In the genomic region with DNA sequence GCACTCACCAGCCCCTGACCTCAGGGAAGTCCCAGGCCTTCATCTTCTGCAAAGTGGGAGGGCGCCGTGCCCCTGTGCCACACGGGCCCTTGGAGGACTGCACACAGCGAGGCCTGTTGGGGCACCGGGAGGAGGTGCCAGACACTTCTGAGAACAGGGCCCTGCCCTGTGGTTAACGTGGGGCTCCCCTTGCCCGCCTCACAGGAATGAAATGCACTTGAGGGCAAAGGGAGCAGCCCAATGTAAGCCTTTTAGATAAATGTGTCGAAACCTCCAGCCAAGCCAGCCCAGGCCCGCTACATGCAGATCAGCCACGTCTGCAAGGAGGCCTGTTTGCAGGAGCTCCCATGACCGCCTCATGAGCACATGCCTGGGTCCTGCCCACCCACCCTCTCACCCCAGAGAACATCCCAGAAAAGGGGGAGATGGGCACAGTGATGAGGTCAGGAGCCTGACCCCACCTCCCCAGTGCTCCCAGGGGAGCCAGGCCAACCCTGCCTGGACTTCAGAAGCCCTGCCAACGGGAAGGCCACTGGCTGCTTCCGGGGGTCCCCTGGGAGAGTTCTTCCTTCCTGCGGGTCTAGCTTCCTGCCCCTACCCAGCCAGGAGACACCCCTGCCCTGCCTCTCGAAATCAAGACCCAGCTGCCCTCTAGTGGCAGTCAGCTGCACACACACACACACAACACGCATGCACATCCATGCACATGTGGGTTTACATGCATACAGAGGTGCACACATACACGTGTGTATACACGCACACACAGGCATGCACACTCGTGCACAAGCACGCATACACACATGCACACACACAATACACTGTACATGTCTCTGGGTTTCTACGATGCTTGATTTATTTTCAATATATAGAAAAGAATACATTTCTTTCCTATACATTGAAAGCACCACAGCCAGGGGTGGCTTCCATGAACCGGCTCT, we compare ENCODE assay signal across 9 cellular contexts.
A peak's percentile ranks its signal among the peaks of the same experiment; 100 is the strongest.
DNase-seq lines count a peak whose midpoint lies in the region; ATAC-seq, FAIRE-seq and TF ChIP-seq lines count a peak whose summit lies in the region.
"Had no signal": no experiment of that assay in that cellular context is flagged by ENCODE, and none has a peak within 500 bp of the region (broad histone marks: within the 10 kb centered on the region; RNA-seq: fewer than 3 reads in every experiment).

No MANE protein-coding gene starts in this region.

- intact Hi-C loops in ascending aorta (cut with DNase I), result no loop called here

- DNase-seq in CD1c-positive myeloid dendritic cell (ENCODE audit: extremely low spot score) (peak; percentile 2), GM19239 (ENCODE audit: insufficient read length, low spot score) (peak; percentile 67), NCI-H82 treated with DMSO at 0.1 percent for 48 hours (lab: John Stamatoyannopoulos, UW; ENCODE audit: unreplicated experiment) (peak; percentile 1), ascending aorta (ENCODE audit: low spot score in 2 of 2) (no peak), iris pigment epithelial cell (ENCODE audit: low read depth) (peak; percentile 22), A172 (ENCODE audit: low spot score) (no peak)
- peak; percentile 14 to 15 for DNase-seq in stimulated activated CD4-positive, alpha-beta T cell treated with anti-CD3 and anti-CD28 coated beads, Interleukin-4, amount 100 ng/mL, for 48 hours (ENCODE audit: low read depth in 2 of 2)

- H3K4me1 ChIP-seq in ascending aorta, result no peaks in the 10 kb centered on the region

- H3K36me3 ChIP-seq in ascending aorta, result no peaks in the 10 kb centered on the region

- no peak overlapping the region for H3K27ac ChIP-seq in ascending aorta
- H3K27ac ChIP-seq: skin epidermis had no signal

- H3K9me3 ChIP-seq in ascending aorta, result no peaks in the 10 kb centered on the region

- no peak overlapping the region for H3K4me3 ChIP-seq in ascending aorta
- H3K4me3 ChIP-seq: skin epidermis had no signal

- no peak for FAIRE-seq in GM19239 (lab: Jason Lieb, UNC)

- ATAC-seq in HG03565 (IDR thresholded peaks at IDR 0.05; ENCODE audit: unreplicated experiment), result no peak

- TF ChIP-seq CTCF in ascending aorta (IDR thresholded peaks at IDR 0.05), result peak in 2 of 3 experiments; percentile 25 to 35

- no peaks in the 10 kb centered on the region for H3K27me3 ChIP-seq in ascending aorta

Comparison
In these comparisons a context has a peak if more than half of its experiments do, and no peak if none do; other contexts are left out.
1. DNase-seq: peak in CD1c-positive myeloid dendritic cell (single experiment), GM19239 (single experiment), NCI-H82 treated with DMSO at 0.1 percent for 48 hours (single experiment), iris pigment epithelial cell (single experiment) and stimulated activated CD4-positive, alpha-beta T cell treated with anti-CD3 and anti-CD28 coated beads, Interleukin-4, amount 100 ng/mL, for 48 hours (2 of 2); none in ascending aorta (0 of 2) and A172 (single experiment).